Comparison of ENCODE assay signal across 8 cellular contexts in the genomic region with DNA sequence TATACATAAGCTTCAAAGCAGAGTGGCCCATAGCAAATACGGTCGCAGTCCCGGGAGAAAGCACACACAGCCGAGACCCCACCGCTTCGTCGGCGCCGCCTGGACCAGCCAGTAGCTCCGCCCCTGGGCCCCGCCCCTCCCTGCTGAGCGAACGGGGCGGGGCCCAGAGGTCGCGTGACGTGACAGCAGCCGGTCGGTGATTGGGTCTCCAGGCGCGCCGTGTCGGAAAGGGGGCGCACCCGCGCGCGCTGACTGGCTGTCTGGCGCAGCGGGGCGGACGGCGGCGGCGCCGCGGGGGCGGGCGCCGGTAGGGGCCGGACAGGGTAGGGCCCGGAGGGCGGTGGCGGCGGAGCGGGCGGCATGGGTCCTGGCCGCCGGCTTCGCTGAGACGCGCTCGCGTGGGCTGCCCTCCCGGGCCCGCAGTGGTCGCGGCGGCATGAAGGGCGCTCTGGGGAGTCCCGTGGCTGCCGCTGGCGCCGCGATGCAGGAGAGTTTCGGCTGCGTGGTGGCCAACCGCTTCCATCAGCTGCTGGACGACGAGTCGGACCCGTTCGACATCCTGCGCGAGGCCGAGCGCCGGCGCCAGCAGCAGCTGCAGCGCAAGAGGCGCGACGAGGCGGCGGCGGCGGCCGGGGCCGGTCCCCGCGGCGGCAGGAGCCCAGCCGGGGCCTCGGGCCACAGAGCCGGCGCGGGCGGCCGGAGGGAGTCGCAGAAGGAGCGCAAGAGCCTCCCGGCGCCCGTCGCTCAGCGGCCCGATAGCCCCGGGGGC. TPM values are rescaled to one million over a fixed set of nuclear protein-coding genes. Genes with fewer than 3 reads are reported as not detected.
A peak's percentile ranks its signal among the peaks of the same experiment; 100 is the strongest.
DNase-seq lines count a peak whose midpoint lies in the region; ATAC-seq and TF ChIP-seq lines count a peak whose summit lies in the region.

A gene with protein sequence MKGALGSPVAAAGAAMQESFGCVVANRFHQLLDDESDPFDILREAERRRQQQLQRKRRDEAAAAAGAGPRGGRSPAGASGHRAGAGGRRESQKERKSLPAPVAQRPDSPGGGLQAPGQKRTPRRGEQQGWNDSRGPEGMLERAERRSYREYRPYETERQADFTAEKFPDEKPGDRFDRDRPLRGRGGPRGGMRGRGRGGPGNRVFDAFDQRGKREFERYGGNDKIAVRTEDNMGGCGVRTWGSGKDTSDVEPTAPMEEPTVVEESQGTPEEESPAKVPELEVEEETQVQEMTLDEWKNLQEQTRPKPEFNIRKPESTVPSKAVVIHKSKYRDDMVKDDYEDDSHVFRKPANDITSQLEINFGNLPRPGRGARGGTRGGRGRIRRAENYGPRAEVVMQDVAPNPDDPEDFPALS (plus strand): TSS at position 326 of the 769 bp plus-strand sequence. CDS start 111 bp downstream, at position 437.

- peak; percentile 85 for DNase-seq in DMS153 (lab: John Stamatoyannopoulos, UW)
- DNase-seq in OCI-M2 (lab: John Stamatoyannopoulos, UW; ENCODE audit: unreplicated experiment) = peak; percentile 76
- DNase-seq in activated T-cell treated with anti-CD3 and anti-CD28 coated beads, Interleukin-2, amount 50 U/mL, for 1 hour = peak; percentile 97
- DNase-seq in stimulated activated CD8-positive, alpha-beta memory T cell treated with anti-CD3 and anti-CD28 coated beads, Interleukin-7, amount 100 ng/mL, for 24 hours (ENCODE audit: low read depth) = peak; percentile 92

- H3K27ac ChIP-seq in esophagus (ENCODE audit: low read depth in 2 of 2, low read length in 1 of 2) (peak within 1 kb of the TSS; percentile 88 to 95), muscle layer of duodenum (ENCODE audit: low read length) (peak within 1 kb of the TSS; percentile 3)

- peak; percentile 90 for ATAC-seq in GM21619 (IDR thresholded peaks at IDR 0.05; ENCODE audit: unreplicated experiment)

- no peaks in the 10 kb centered on the region for H3K9me3 ChIP-seq in esophagus (ENCODE audit: control insufficient read depth in 2 of 2, insufficient read depth in 1 of 2, low read depth in 1 of 2, low read length in 1 of 2)
- H3K9me3 ChIP-seq in muscle layer of duodenum (ENCODE audit: control insufficient read depth in 1 of 2, low read length in 2 of 2) = no peaks in the 10 kb centered on the region

- no peak for TF ChIP-seq EP300 in Ishikawa (IDR thresholded peaks at IDR 0.05; ENCODE audit: borderline replicate concordance)

- H3K4me3 ChIP-seq in esophagus (ENCODE audit: low read depth in 1 of 2, low read length in 2 of 2) = peak within 1 kb of the TSS; percentile 78 to 85
- peak within 1 kb of the TSS; percentile 78 to 81 for H3K4me3 ChIP-seq in muscle layer of duodenum (ENCODE audit: low read depth in 1 of 2, low read length in 2 of 2)

- no peaks in the 10 kb centered on the region for H3K27me3 ChIP-seq in esophagus (ENCODE audit: control insufficient read depth in 1 of 2, insufficient read depth in 2 of 2, low read length in 2 of 2)
- peaks cover 3% of the 10 kb centered on the region for H3K27me3 ChIP-seq in muscle layer of duodenum (ENCODE audit: low read depth, low read length)

- no peak for TF ChIP-seq RAD21 in Ishikawa (IDR thresholded peaks at IDR 0.05; ENCODE audit: low read depth)

- H3K36me3 ChIP-seq in esophagus (ENCODE audit: control insufficient read depth in 2 of 2, insufficient read depth in 2 of 2, low read length in 1 of 2) (no peaks in the 10 kb centered on the region), muscle layer of duodenum (ENCODE audit: control insufficient read depth in 1 of 2, insufficient read depth in 2 of 2, low read length in 2 of 2) (no peaks in the 10 kb centered on the region)

- H3K4me1 ChIP-seq in esophagus (ENCODE audit: control insufficient read depth in 2 of 2, insufficient read depth in 2 of 2, low read length in 1 of 2) (peaks cover 0 to 3% of the 10 kb centered on the region in 2 donors), muscle layer of duodenum (ENCODE audit: control insufficient read depth in 1 of 2, insufficient read depth in 2 of 2, low read length in 2 of 2) (peaks cover 0 to 6% of the 10 kb centered on the region in 2 donors)

- 0% methylated on average over 97 to 108 of the region's 108 CpGs for WGBS in esophagus, 2 donors

TF ChIP-seq in Ishikawa, 13 proteins besides CTCF, POLR2A, EP300 and RAD21:
- TF ChIP-seq YY1 (IDR thresholded peaks at IDR 0.05; ENCODE audit: low read depth) = no peak
- peak; percentile 58 for TF ChIP-seq CREB1 (IDR thresholded peaks at IDR 0.05; ENCODE audit: low read depth)
- TF ChIP-seq, protein P1, sequence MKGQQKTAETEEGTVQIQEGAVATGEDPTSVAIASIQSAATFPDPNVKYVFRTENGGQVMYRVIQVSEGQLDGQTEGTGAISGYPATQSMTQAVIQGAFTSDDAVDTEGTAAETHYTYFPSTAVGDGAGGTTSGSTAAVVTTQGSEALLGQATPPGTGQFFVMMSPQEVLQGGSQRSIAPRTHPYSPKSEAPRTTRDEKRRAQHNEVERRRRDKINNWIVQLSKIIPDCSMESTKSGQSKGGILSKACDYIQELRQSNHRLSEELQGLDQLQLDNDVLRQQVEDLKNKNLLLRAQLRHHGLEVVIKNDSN (IDR thresholded peaks at IDR 0.05) = peak; percentile 61
- peak; percentile 65 for TF ChIP-seq EGR1 (IDR thresholded peaks at IDR 0.05)
- no peak for TF ChIP-seq NFIC (IDR thresholded peaks at IDR 0.05)
- no peak for TF ChIP-seq FOXM1 (IDR thresholded peaks at IDR 0.05; ENCODE audit: borderline replicate concordance, low read depth)
- TF ChIP-seq, protein P2, sequence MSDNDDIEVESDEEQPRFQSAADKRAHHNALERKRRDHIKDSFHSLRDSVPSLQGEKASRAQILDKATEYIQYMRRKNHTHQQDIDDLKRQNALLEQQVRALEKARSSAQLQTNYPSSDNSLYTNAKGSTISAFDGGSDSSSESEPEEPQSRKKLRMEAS (IDR thresholded peaks at IDR 0.05) = peak; percentile 54; the same call in 1 of the 2 replicates
- 0 out of 2 replicates have a peak, but pooled peaks have one; percentile 27 for TF ChIP-seq ZBTB7A (IDR thresholded peaks at IDR 0.05; ENCODE audit: low read depth)
- no peak for TF ChIP-seq TCF12 (IDR thresholded peaks at IDR 0.05; ENCODE audit: low read depth)

RNA-seq across cellular contexts. Expression of the gene that starts here (rescaled TPM):
- 1 to 10 TPM; 3.1 to 3.2 TPM for polyA plus RNA-seq in esophagus

Comparison
In these comparisons a context has a peak if more than half of its experiments do, and no peak if none do; other contexts are left out.
1. Peak in every context shown above with its lines: DNase-seq, ATAC-seq, H3K4me3 ChIP-seq and H3K27ac ChIP-seq.